Comparison of ENCODE assay signal across 1 cellular context in the genomic region with DNA sequence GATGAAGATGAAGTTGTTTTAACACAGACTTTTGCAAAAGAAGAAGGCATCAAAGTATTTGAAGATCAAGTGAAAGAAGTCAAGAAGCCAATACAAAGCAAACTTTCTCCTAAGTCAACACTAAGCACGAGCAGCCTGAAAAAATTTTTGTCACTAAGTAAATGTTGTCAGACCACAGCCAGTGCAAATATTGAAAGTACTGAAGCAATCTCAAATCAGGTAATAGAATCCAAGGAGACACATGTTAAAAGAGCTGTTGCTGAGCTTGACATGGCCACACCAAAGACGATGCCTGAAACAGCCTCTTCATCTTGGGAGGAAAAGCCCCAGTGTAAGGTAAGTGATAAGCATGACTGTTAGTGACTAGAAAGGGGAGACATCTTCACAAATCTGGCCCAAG.
A peak's percentile ranks its signal among the peaks of the same experiment; 100 is the strongest.
TF ChIP-seq lines count a peak whose summit lies in the region.

No MANE protein-coding gene starts in this region.

TF ChIP-seq in HepG2, 621 proteins besides CTCF, POLR2A, EP300 and RAD21 (continued from another document and continues in another):
- TF ChIP-seq, protein P1, sequence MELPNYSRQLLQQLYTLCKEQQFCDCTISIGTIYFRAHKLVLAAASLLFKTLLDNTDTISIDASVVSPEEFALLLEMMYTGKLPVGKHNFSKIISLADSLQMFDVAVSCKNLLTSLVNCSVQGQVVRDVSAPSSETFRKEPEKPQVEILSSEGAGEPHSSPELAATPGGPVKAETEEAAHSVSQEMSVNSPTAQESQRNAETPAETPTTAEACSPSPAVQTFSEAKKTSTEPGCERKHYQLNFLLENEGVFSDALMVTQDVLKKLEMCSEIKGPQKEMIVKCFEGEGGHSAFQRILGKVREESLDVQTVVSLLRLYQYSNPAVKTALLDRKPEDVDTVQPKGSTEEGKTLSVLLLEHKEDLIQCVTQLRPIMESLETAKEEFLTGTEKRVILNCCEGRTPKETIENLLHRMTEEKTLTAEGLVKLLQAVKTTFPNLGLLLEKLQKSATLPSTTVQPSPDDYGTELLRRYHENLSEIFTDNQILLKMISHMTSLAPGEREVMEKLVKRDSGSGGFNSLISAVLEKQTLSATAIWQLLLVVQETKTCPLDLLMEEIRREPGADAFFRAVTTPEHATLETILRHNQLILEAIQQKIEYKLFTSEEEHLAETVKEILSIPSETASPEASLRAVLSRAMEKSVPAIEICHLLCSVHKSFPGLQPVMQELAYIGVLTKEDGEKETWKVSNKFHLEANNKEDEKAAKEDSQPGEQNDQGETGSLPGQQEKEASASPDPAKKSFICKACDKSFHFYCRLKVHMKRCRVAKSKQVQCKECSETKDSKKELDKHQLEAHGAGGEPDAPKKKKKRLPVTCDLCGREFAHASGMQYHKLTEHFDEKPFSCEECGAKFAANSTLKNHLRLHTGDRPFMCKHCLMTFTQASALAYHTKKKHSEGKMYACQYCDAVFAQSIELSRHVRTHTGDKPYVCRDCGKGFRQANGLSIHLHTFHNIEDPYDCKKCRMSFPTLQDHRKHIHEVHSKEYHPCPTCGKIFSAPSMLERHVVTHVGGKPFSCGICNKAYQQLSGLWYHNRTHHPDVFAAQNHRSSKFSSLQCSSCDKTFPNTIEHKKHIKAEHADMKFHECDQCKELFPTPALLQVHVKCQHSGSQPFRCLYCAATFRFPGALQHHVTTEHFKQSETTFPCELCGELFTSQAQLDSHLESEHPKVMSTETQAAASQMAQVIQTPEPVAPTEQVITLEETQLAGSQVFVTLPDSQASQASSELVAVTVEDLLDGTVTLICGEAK (IDR thresholded peaks at IDR 0.05) = no peak
- TF ChIP-seq, protein P1 (CRISPR knock-in tag; IDR thresholded peaks at IDR 0.05) = no peak
- peak; percentile 74 for TF ChIP-seq MIER2 (CRISPR knock-in tag; IDR thresholded peaks at IDR 0.05)
- TF ChIP-seq, protein P2, sequence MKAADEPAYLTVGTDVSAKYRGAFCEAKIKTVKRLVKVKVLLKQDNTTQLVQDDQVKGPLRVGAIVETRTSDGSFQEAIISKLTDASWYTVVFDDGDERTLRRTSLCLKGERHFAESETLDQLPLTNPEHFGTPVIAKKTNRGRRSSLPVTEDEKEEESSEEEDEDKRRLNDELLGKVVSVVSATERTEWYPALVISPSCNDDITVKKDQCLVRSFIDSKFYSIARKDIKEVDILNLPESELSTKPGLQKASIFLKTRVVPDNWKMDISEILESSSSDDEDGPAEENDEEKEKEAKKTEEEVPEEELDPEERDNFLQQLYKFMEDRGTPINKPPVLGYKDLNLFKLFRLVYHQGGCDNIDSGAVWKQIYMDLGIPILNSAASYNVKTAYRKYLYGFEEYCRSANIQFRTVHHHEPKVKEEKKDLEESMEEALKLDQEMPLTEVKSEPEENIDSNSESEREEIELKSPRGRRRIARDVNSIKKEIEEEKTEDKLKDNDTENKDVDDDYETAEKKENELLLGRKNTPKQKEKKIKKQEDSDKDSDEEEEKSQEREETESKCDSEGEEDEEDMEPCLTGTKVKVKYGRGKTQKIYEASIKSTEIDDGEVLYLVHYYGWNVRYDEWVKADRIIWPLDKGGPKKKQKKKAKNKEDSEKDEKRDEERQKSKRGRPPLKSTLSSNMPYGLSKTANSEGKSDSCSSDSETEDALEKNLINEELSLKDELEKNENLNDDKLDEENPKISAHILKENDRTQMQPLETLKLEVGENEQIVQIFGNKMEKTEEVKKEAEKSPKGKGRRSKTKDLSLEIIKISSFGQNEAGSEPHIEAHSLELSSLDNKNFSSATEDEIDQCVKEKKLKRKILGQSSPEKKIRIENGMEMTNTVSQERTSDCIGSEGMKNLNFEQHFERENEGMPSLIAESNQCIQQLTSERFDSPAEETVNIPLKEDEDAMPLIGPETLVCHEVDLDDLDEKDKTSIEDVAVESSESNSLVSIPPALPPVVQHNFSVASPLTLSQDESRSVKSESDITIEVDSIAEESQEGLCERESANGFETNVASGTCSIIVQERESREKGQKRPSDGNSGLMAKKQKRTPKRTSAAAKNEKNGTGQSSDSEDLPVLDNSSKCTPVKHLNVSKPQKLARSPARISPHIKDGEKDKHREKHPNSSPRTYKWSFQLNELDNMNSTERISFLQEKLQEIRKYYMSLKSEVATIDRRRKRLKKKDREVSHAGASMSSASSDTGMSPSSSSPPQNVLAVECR (CRISPR knock-in tag; IDR thresholded peaks at IDR 0.05; ENCODE audit: borderline replicate concordance) = no peak; the same call in 1 of the 2 replicates
- no peak for TF ChIP-seq ZNF441 (CRISPR knock-in tag; IDR thresholded peaks at IDR 0.05; ENCODE audit: borderline replicate concordance)
- TF ChIP-seq, protein P3, sequence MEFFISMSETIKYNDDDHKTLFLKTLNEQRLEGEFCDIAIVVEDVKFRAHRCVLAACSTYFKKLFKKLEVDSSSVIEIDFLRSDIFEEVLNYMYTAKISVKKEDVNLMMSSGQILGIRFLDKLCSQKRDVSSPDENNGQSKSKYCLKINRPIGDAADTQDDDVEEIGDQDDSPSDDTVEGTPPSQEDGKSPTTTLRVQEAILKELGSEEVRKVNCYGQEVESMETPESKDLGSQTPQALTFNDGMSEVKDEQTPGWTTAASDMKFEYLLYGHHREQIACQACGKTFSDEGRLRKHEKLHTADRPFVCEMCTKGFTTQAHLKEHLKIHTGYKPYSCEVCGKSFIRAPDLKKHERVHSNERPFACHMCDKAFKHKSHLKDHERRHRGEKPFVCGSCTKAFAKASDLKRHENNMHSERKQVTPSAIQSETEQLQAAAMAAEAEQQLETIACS (CRISPR knock-in tag; IDR thresholded peaks at IDR 0.05) = no peak
- TF ChIP-seq, protein P4, sequence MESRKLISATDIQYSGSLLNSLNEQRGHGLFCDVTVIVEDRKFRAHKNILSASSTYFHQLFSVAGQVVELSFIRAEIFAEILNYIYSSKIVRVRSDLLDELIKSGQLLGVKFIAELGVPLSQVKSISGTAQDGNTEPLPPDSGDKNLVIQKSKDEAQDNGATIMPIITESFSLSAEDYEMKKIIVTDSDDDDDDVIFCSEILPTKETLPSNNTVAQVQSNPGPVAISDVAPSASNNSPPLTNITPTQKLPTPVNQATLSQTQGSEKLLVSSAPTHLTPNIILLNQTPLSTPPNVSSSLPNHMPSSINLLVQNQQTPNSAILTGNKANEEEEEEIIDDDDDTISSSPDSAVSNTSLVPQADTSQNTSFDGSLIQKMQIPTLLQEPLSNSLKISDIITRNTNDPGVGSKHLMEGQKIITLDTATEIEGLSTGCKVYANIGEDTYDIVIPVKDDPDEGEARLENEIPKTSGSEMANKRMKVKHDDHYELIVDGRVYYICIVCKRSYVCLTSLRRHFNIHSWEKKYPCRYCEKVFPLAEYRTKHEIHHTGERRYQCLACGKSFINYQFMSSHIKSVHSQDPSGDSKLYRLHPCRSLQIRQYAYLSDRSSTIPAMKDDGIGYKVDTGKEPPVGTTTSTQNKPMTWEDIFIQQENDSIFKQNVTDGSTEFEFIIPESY (CRISPR knock-in tag; IDR thresholded peaks at IDR 0.05) = no peak
- TF ChIP-seq ZKSCAN8 (CRISPR knock-in tag; IDR thresholded peaks at IDR 0.05; ENCODE audit: borderline replicate concordance) = peak; percentile 67; the same call in 1 of the 2 replicates
- TF ChIP-seq MAFF (IDR thresholded peaks at IDR 0.05; ENCODE audit: low read depth, low read length) = no peak
- TF ChIP-seq, protein P5, sequence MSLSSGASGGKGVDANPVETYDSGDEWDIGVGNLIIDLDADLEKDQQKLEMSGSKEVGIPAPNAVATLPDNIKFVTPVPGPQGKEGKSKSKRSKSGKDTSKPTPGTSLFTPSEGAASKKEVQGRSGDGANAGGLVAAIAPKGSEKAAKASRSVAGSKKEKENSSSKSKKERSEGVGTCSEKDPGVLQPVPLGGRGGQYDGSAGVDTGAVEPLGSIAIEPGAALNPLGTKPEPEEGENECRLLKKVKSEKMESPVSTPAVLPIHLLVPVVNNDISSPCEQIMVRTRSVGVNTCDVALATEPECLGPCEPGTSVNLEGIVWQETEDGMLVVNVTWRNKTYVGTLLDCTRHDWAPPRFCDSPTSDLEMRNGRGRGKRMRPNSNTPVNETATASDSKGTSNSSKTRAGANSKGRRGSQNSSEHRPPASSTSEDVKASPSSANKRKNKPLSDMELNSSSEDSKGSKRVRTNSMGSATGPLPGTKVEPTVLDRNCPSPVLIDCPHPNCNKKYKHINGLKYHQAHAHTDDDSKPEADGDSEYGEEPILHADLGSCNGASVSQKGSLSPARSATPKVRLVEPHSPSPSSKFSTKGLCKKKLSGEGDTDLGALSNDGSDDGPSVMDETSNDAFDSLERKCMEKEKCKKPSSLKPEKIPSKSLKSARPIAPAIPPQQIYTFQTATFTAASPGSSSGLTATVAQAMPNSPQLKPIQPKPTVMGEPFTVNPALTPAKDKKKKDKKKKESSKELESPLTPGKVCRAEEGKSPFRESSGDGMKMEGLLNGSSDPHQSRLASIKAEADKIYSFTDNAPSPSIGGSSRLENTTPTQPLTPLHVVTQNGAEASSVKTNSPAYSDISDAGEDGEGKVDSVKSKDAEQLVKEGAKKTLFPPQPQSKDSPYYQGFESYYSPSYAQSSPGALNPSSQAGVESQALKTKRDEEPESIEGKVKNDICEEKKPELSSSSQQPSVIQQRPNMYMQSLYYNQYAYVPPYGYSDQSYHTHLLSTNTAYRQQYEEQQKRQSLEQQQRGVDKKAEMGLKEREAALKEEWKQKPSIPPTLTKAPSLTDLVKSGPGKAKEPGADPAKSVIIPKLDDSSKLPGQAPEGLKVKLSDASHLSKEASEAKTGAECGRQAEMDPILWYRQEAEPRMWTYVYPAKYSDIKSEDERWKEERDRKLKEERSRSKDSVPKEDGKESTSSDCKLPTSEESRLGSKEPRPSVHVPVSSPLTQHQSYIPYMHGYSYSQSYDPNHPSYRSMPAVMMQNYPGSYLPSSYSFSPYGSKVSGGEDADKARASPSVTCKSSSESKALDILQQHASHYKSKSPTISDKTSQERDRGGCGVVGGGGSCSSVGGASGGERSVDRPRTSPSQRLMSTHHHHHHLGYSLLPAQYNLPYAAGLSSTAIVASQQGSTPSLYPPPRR (CRISPR knock-in tag; IDR thresholded peaks at IDR 0.05; ENCODE audit: borderline replicate concordance) = peak; percentile 98
- TF ChIP-seq HDAC1 (CRISPR knock-in tag; IDR thresholded peaks at IDR 0.05) = peak; percentile 78
- no peak for TF ChIP-seq NR2C2 (CRISPR knock-in tag; IDR thresholded peaks at IDR 0.05; ENCODE audit: borderline replicate concordance)
- no peak for TF ChIP-seq ZFY (CRISPR knock-in tag; IDR thresholded peaks at IDR 0.05)
- peak; percentile 42; the same call in 1 of the 2 replicates for TF ChIP-seq ZNF644 (CRISPR knock-in tag; IDR thresholded peaks at IDR 0.05; ENCODE audit: low read depth)
- peak; percentile 48 for TF ChIP-seq ZEB1 (IDR thresholded peaks at IDR 0.05; ENCODE audit: insufficient replicate concordance, low read depth)
- no peak for TF ChIP-seq ZNF891 (CRISPR knock-in tag; IDR thresholded peaks at IDR 0.05)
- peak; percentile 94 for TF ChIP-seq ISL2 (CRISPR knock-in tag; IDR thresholded peaks at IDR 0.05)
- TF ChIP-seq ZNF124 (CRISPR knock-in tag; IDR thresholded peaks at IDR 0.05) = no peak
- no peak for TF ChIP-seq PITX1 (CRISPR knock-in tag; IDR thresholded peaks at IDR 0.05)
- TF ChIP-seq ZNF749 (CRISPR knock-in tag; IDR thresholded peaks at IDR 0.05; ENCODE audit: borderline replicate concordance) = no peak
- TF ChIP-seq FOXA1 (IDR thresholded peaks at IDR 0.05) = peak; percentile 98
- peak; percentile 98 for TF ChIP-seq FOXA1 (CRISPR knock-in tag; IDR thresholded peaks at IDR 0.05)
- TF ChIP-seq NR2F6 (IDR thresholded peaks at IDR 0.05) = peak; percentile 65
- TF ChIP-seq NR2F6 (CRISPR knock-in tag; IDR thresholded peaks at IDR 0.05) = peak; percentile 67
- TF ChIP-seq FOXK1 (CRISPR knock-in tag; IDR thresholded peaks at IDR 0.05; ENCODE audit: borderline replicate concordance, low read depth) = peak; percentile 74; the same call in 1 of the 2 replicates
- TF ChIP-seq HNRNPLL (IDR thresholded peaks at IDR 0.05; ENCODE audit: low read depth, low read length, poor library complexity, severe bottlenecking) = no peak
- no peak for TF ChIP-seq ZNF724P (CRISPR knock-in tag; IDR thresholded peaks at IDR 0.05; ENCODE audit: borderline replicate concordance)
- peak; percentile 83 for TF ChIP-seq RARA (CRISPR knock-in tag; IDR thresholded peaks at IDR 0.05)
- no peak for TF ChIP-seq KLF12 (CRISPR knock-in tag; IDR thresholded peaks at IDR 0.05; ENCODE audit: borderline replicate concordance)
- TF ChIP-seq NONO (IDR thresholded peaks at IDR 0.05) = no peak
- TF ChIP-seq NONO (CRISPR knock-in tag; conservative IDR thresholded peaks at IDR 0.05) = peak; percentile 64; the same call in 1 of the 2 replicates
- TF ChIP-seq ZNF883 (CRISPR knock-in tag; IDR thresholded peaks at IDR 0.05; ENCODE audit: not compliant biosample characterization) = no peak
